Comparison of ENCODE assay signal across 27 cellular contexts in the genomic region with DNA sequence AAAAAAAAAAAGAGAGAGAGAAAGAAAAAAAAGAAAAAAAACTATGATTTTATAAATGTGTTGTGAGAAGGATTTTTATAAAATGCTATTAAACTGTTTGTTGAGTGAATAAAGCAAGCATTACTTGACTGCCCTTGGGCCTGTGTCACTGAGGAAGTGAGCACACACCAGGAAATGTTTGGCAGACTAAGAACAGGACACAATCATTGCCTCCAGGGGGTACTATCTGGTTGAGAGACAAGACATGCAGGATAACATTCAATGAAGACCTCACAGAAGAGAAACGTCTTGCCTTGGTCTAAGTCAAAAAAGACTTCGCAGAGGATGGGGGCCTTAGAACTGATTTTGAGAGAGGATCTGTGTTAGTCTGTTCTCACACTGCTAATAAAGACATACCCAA. TPM values are rescaled to one million over a fixed set of nuclear protein-coding genes. Genes with fewer than 3 reads are reported as not detected.
"Had no signal": no experiment of that assay in that cellular context is flagged by ENCODE, and none has a peak within 500 bp of the region (broad histone marks: within the 10 kb centered on the region; RNA-seq: fewer than 3 reads in every experiment).

No MANE protein-coding gene starts in this region.

- ATAC-seq: foreskin keratinocyte; gastroesophageal sphincter; heart left ventricle; left ventricle myocardium superior; lower lobe of right lung; natural killer cell; psoas muscle; stimulated activated memory B cell treated with anti-CD40 and anti-IgM and Interleukin-4, amounts not matched to agents 10 μg/mL and 1 μg/mL and 100 μg/mL, for 72 hours had no signal

- H3K4me1 ChIP-seq: foreskin keratinocyte, gastroesophageal sphincter, heart left ventricle, lower lobe of right lung, psoas muscle, sigmoid colon, vagina had no signal

- H3K27me3 Mint-ChIP-seq: stimulated activated memory B cell treated with anti-CD40 and anti-IgM and Interleukin-4, amounts not matched to agents 10 μg/mL and 1 μg/mL and 100 μg/mL, for 72 hours; stimulated activated naive CD8-positive, alpha-beta T cell treated with anti-CD3 and anti-CD28 coated beads, Interleukin-15, Interleukin-2, amounts not matched to agents 100 ng/mL and 50 ng/mL, for 24 hours had no signal

- H3K4me3 ChIP-seq: dorsolateral prefrontal cortex, esophagus muscularis mucosa, gastroesophageal sphincter, heart left ventricle, lower lobe of right lung, ovary, psoas muscle, sigmoid colon, vagina had no signal

- H3K27me3 ChIP-seq: dorsolateral prefrontal cortex, esophagus muscularis mucosa, foreskin keratinocyte, gastroesophageal sphincter, heart left ventricle, ovary, sigmoid colon, vagina had no signal

- H3K36me3 ChIP-seq: esophagus muscularis mucosa, gastroesophageal sphincter, heart left ventricle, lower lobe of right lung, ovary, sigmoid colon, vagina had no signal

- DNase-seq: dorsolateral prefrontal cortex; effector CD4-positive, alpha-beta T cell; foreskin keratinocyte; heart left ventricle; hippocampal formation; immature natural killer cell; islet precursor cell; kidney glomerular epithelial cell; left ventricle myocardium superior; lower lobe of right lung; natural killer cell; occipital lobe; ovary; posterior cingulate gyrus; psoas muscle; right cardiac atrium; sigmoid colon; stimulated activated CD4-positive, alpha-beta T cell treated with anti-CD3 and anti-CD28 coated beads, Interleukin-2, amount 100 ng/mL, for 24 hours; stimulated activated CD4-positive, alpha-beta T cell treated with anti-CD3 and anti-CD28 coated beads, Interleukin-4, amount 100 ng/mL, for 4 hours; trophoblast cell had no signal

- H3K9me3 ChIP-seq: esophagus muscularis mucosa, gastroesophageal sphincter, heart left ventricle, lower lobe of right lung, ovary, psoas muscle, sigmoid colon, vagina had no signal

- H3K9me3 Mint-ChIP-seq: immature natural killer cell; natural killer cell; stimulated activated memory B cell treated with anti-CD40 and anti-IgM and Interleukin-4, amounts not matched to agents 10 μg/mL and 1 μg/mL and 100 μg/mL, for 72 hours; stimulated activated naive CD8-positive, alpha-beta T cell treated with anti-CD3 and anti-CD28 coated beads, Interleukin-15, Interleukin-2, amounts not matched to agents 100 ng/mL and 50 ng/mL, for 24 hours had no signal

- H3K4me1 Mint-ChIP-seq: immature natural killer cell; natural killer cell; stimulated activated memory B cell treated with anti-CD40 and anti-IgM and Interleukin-4, amounts not matched to agents 10 μg/mL and 1 μg/mL and 100 μg/mL, for 72 hours had no signal

- H3K36me3 Mint-ChIP-seq: immature natural killer cell; natural killer cell; stimulated activated memory B cell treated with anti-CD40 and anti-IgM and Interleukin-4, amounts not matched to agents 10 μg/mL and 1 μg/mL and 100 μg/mL, for 72 hours had no signal

- H3K27ac ChIP-seq: dorsolateral prefrontal cortex, epithelial cell of prostate, esophagus muscularis mucosa, foreskin keratinocyte, gastroesophageal sphincter, heart left ventricle, lower lobe of right lung, ovary, psoas muscle, sigmoid colon, vagina had no signal

- H3K27ac Mint-ChIP-seq: immature natural killer cell; natural killer cell; stimulated activated memory B cell treated with anti-CD40 and anti-IgM and Interleukin-4, amounts not matched to agents 10 μg/mL and 1 μg/mL and 100 μg/mL, for 72 hours; stimulated activated naive CD8-positive, alpha-beta T cell treated with anti-CD3 and anti-CD28 coated beads, Interleukin-15, Interleukin-2, amounts not matched to agents 100 ng/mL and 50 ng/mL, for 24 hours had no signal

- H3K4me3 Mint-ChIP-seq: immature natural killer cell; natural killer cell; stimulated activated memory B cell treated with anti-CD40 and anti-IgM and Interleukin-4, amounts not matched to agents 10 μg/mL and 1 μg/mL and 100 μg/mL, for 72 hours; stimulated activated naive CD8-positive, alpha-beta T cell treated with anti-CD3 and anti-CD28 coated beads, Interleukin-15, Interleukin-2, amounts not matched to agents 100 ng/mL and 50 ng/mL, for 24 hours had no signal

RNA-seq across cellular contexts. Expression of a gene that starts 40.6 kb away (rescaled TPM):
- polyA plus RNA-seq: neural cell had no signal
